8 cellular contexts compared by ENCODE assay signal in the genomic region with DNA sequence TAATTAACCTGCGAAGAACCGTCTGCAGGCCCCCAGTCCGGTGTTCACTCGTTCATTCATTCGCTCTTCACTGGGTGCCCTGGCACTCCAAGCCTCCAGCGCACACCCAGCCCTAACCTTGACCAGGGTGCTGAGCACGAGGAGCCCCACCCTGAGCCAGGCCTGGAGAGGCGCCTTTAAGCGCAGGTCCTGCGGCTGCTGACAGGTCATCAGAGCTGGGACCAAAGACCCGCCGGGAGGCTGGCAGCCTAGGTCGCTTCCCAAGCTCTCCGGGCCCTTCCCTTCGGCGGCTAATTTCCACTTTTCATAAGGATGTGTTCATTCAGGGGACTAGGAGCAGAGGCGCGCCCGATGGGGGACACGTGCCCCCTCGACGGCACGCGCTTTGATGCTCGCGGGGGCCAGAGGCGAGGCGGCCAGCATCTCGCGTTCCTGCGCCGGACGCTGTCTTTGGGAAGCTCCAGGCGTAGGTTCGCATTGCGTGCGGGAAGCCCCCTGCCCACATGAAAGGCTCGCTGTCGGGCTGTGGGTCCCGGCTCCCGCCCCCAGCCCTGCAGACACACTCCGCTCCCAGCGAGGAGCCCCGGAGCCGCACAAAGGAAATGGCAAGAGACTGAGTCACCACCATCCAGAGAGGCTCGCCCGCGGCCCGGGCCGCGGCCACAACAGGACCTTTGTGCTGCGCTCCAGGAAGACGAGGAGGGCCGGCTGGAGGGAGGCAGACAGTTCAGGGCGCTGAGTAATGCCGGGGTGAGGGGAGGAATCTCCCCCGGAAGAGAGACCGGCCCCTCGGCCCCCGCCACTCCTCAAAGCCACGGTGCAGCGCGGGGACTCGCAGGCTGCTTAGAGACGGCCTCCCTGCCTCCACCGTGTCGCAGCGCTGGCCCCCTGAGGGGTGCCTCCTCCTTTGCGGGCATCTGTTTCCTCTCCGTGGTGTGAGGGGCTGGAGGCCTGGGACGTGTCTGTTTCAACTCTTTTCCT.
A peak's percentile ranks its signal among the peaks of the same experiment; 100 is the strongest.
DNase-seq lines count a peak whose midpoint lies in the region; ATAC-seq and TF ChIP-seq lines count a peak whose summit lies in the region.

No MANE protein-coding gene starts in this region.

- CTCF ChIA-PET in OCI-LY7 (lab: Charles Lee; ENCODE audit: unreplicated experiment), result no interaction called here

- H3K4me1 Mint-ChIP-seq in natural killer cell treated with Interleukin-12 subunit alpha and Interleukin-12 subunit beta and Interleukin-15 and Interleukin-18, amount 100 ng/mL, for 72 hours (ENCODE audit: low read depth in 2 of 2), result no peaks in the 10 kb centered on the region

- no peak for DNase-seq in OCI-LY7 (ENCODE audit: low spot score)
- DNase-seq in epidermal melanocyte (ENCODE audit: insufficient read length, low spot score), result peak; percentile 56
- no peak for DNase-seq in natural killer cell treated with Interleukin-12 subunit alpha and Interleukin-12 subunit beta and Interleukin-15 and Interleukin-18, amount 100 ng/mL, for 72 hours (ENCODE audit: low spot score)
- DNase-seq in tibial nerve (ENCODE audit: low spot score in 2 of 2), result no peak
- no peak for DNase-seq in SIG-M5 (lab: John Stamatoyannopoulos, UW)

- TF ChIP-seq POLR2A in tibial nerve (IDR thresholded peaks at IDR 0.05), result no peak

- H3K9me3 ChIP-seq in DOHH2 (ENCODE audit: control insufficient read depth, insufficient read depth, low read length) (no peaks in the 10 kb centered on the region), OCI-LY7 (ENCODE audit: low read length) (no peaks in the 10 kb centered on the region), tibial nerve (no peaks in the 10 kb centered on the region)

- H3K4me3 Mint-ChIP-seq in natural killer cell treated with Interleukin-12 subunit alpha and Interleukin-12 subunit beta and Interleukin-15 and Interleukin-18, amount 100 ng/mL, for 72 hours, result no peak overlapping the region

- 26 to 36% methylated on average over 39 to 63 of the region's 71 CpGs for WGBS in tibial nerve, 2 donors

- H2AFZ ChIP-seq in OCI-LY7 (ENCODE audit: low read length), result peak overlapping the region; percentile 81; the same call in 1 of the 2 replicates

- H3K27me3 ChIP-seq in DOHH2 (ENCODE audit: control insufficient read depth, low read length) (no peaks in the 10 kb centered on the region), tibial nerve (peaks cover 0 to 5% of the 10 kb centered on the region in 2 donors)

- peaks cover 13 to 25% of the 10 kb centered on the region in 2 donors for H3K27me3 Mint-ChIP-seq in natural killer cell treated with Interleukin-12 subunit alpha and Interleukin-12 subunit beta and Interleukin-15 and Interleukin-18, amount 100 ng/mL, for 72 hours

- H3K4me2 ChIP-seq in DOHH2 (ENCODE audit: low read length) (peak overlapping the region; percentile 74), OCI-LY7 (ENCODE audit: low read length) (peak overlapping the region; percentile 90)

- H3K4me1 ChIP-seq in DOHH2 (ENCODE audit: control insufficient read depth, low read length) (peaks cover 57% of the 10 kb centered on the region), OCI-LY7 (ENCODE audit: insufficient read depth, low read length, poor library complexity, severe bottlenecking) (peaks cover 73% of the 10 kb centered on the region), tibial nerve (peaks cover 0 to 24% (median 16%) of the 10 kb centered on the region in 4 donors)

- no peaks in the 10 kb centered on the region for H3F3A ChIP-seq in DOHH2 (ENCODE audit: control insufficient read depth, insufficient read depth)

- H3K9me2 ChIP-seq in DOHH2 (replicated peaks; ENCODE audit: control insufficient read depth, low read length) (no peaks in the 10 kb centered on the region), OCI-LY7 (ENCODE audit: insufficient read depth, low read length) (no peaks in the 10 kb centered on the region)

- H3K27ac ChIP-seq in DOHH2 (ENCODE audit: low read depth, low read length) (0 out of 2 replicates have a peak overlapping the region, but pooled peaks have one; percentile 25), OCI-LY7 (ENCODE audit: low read depth, low read length, poor library complexity, severe bottlenecking) (peak overlapping the region; percentile 89), tibial nerve (peak overlapping the region in 2 of 4 donors; percentile 30 to 84)

- peak in 1 of 2 donors; percentile 56 for TF ChIP-seq EP300 in tibial nerve (IDR thresholded peaks at IDR 0.05)

- no peak for TF ChIP-seq CTCF in DOHH2 (IDR thresholded peaks at IDR 0.05; ENCODE audit: low read depth, low read length, poor library complexity, severe bottlenecking)
- no peak for TF ChIP-seq CTCF in OCI-LY7 (conservative IDR thresholded peaks at IDR 0.05; ENCODE audit: low read length)
- TF ChIP-seq CTCF in tibial nerve (IDR thresholded peaks at IDR 0.05), result no peak

- H3K36me3 ChIP-seq in DOHH2 (ENCODE audit: control insufficient read depth, low read length) (no peaks in the 10 kb centered on the region), OCI-LY7 (ENCODE audit: insufficient read depth, low read length) (no peaks in the 10 kb centered on the region), tibial nerve (no peaks in the 10 kb centered on the region)

- H3K4me3 ChIP-seq in DOHH2 (ENCODE audit: low read length) (no peak overlapping the region), OCI-LY7 (ENCODE audit: low read depth, low read length, poor library complexity, severe bottlenecking) (peak overlapping the region; percentile 59), tibial nerve (peak overlapping the region in 2 of 4 donors; percentile 24 to 30)

- no peaks in the 10 kb centered on the region for H3K79me2 ChIP-seq in DOHH2 (ENCODE audit: control insufficient read depth, low read length)
- H3K79me2 ChIP-seq in OCI-LY7 (ENCODE audit: insufficient read depth, low read depth, low read length), result no peaks in the 10 kb centered on the region

- intact Hi-C loops in OCI-LY7 (cut with micrococcal nuclease; ENCODE audit: unreplicated experiment), result loop anchor here (5.0 kb wide), 1 partner anchor 82 kb away; no protein-coding TSS in a partner anchor

- no peaks in the 10 kb centered on the region for H3K36me3 Mint-ChIP-seq in natural killer cell treated with Interleukin-12 subunit alpha and Interleukin-12 subunit beta and Interleukin-15 and Interleukin-18, amount 100 ng/mL, for 72 hours

- POLR2A ChIA-PET in OCI-LY7 (lab: Charles Lee), result interaction anchor here (0.6 to 1.2 kb wide), 6 partner anchors 11 to 261 kb away, joined by 3 to 6 read pairs (median 4); no protein-coding TSS in a partner anchor

- no peaks in the 10 kb centered on the region for H3K9me3 Mint-ChIP-seq in natural killer cell treated with Interleukin-12 subunit alpha and Interleukin-12 subunit beta and Interleukin-15 and Interleukin-18, amount 100 ng/mL, for 72 hours

- no TSS peak for BruUV-seq in OCI-LY7 (replicated peaks; lab: Mats Ljungman, UMichigan)

- no peaks in the 10 kb centered on the region for H4K20me1 ChIP-seq in DOHH2 (ENCODE audit: control insufficient read depth, insufficient read depth, low read depth, low read length)
- no peaks in the 10 kb centered on the region for H4K20me1 ChIP-seq in OCI-LY7 (ENCODE audit: insufficient read depth, low read length)

- no peak overlapping the region for H3K27ac Mint-ChIP-seq in natural killer cell treated with Interleukin-12 subunit alpha and Interleukin-12 subunit beta and Interleukin-15 and Interleukin-18, amount 100 ng/mL, for 72 hours

- peak; percentile 60 to 72 for ATAC-seq in natural killer cell treated with Interleukin-12 subunit alpha and Interleukin-12 subunit beta and Interleukin-15 and Interleukin-18, amount 100 ng/mL, for 72 hours
- ATAC-seq in HG03135 (IDR thresholded peaks at IDR 0.05; ENCODE audit: unreplicated experiment), result no peak
- ATAC-seq in HG02798 (IDR thresholded peaks at IDR 0.05; ENCODE audit: poor library complexity, unreplicated experiment), result no peak

Comparison
In these comparisons a context has a peak if more than half of its experiments do, and no peak if none do; other contexts are left out.
1. ATAC-seq: peak in natural killer cell treated with Interleukin-12 subunit alpha and Interleukin-12 subunit beta and Interleukin-15 and Interleukin-18, amount 100 ng/mL, for 72 hours (2 of 2); none in HG03135 (single experiment) and HG02798 (single experiment).